ENCODE assay signal across 15 cellular contexts in the genomic region with DNA sequence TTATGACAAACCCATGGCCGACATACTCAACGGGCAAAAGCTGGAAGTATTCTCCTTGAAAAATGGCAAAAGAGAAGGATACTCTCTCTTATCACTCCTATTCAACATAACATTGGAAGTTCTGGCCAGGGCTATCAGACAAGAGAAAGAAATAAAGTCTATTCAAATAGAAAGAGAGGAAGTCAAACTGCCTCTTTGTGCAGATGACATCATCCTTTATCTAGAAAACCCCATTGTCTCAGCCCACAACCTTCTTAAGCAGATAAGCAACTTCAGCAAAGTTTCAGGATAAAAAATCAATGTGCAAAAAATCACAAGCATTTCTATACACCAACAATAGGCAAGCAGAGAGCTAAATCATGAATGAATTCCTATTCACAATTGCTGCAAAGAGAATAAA.
"Had no signal": no experiment of that assay in that cellular context is flagged by ENCODE, and none has a peak within 500 bp of the region (broad histone marks: within the 10 kb centered on the region; RNA-seq: fewer than 3 reads in every experiment).

No MANE protein-coding gene starts in this region.

- H3K4me1 ChIP-seq: gastrocnemius medialis, right atrium auricular region had no signal

- H3K9me3 ChIP-seq: gastrocnemius medialis, ovary, right atrium auricular region had no signal

- H3K27ac ChIP-seq: coronary artery, gastrocnemius medialis, ovary, right atrium auricular region had no signal

- H3K4me3 ChIP-seq: coronary artery, gastrocnemius medialis, ovary, right atrium auricular region had no signal

- H3K4me3 Mint-ChIP-seq: natural killer cell, neural crest cell had no signal

- H3K27ac Mint-ChIP-seq: natural killer cell had no signal

- H3K27me3 ChIP-seq: gastrocnemius medialis, ovary, right atrium auricular region had no signal

- DNase-seq: effector CD4-positive, alpha-beta T cell; gastrocnemius medialis; islet precursor cell; mammary epithelial cell; natural killer cell; nucleus accumbens; ovary; small intestine; stimulated activated CD4-positive, alpha-beta T cell treated with anti-CD3 and anti-CD28 coated beads, Interleukin-12 subunit alpha, Interleukin-12 subunit beta, amount 100 ng/mL, for 4 hours; stimulated activated CD4-positive, alpha-beta T cell treated with anti-CD3 and anti-CD28 coated beads, Interleukin-2, amount 100 ng/mL, for 48 hours; stimulated activated naive CD4-positive, alpha-beta T cell treated with Interleukin-2 at 50 U/mL for 16 hours; trophoblast cell had no signal

- H3K36me3 ChIP-seq: gastrocnemius medialis, ovary, right atrium auricular region had no signal

- H3K4me1 Mint-ChIP-seq: natural killer cell had no signal
